Comparison of ENCODE assay signal across 6 cellular contexts in genomic region chr22:50269573-50270301, GRCh38. TPM values are rescaled to one million over a fixed set of nuclear protein-coding genes. Genes with fewer than 3 reads are reported as not detected.
DNase-seq lines count a peak whose midpoint lies in the region; ATAC-seq and TF ChIP-seq lines count a peak whose summit lies in the region.

No MANE protein-coding gene starts in this region.

- DNase-seq in SHP77 (lab: John Stamatoyannopoulos, UW), result peak; percentile 52 to 64
- no peak for DNase-seq in SHP77 treated with DMSO at 0.1 percent for 48 hours (lab: John Stamatoyannopoulos, UW)
- peak; percentile 28 for DNase-seq in activated T-cell treated with anti-CD3 and anti-CD28 coated beads for 1 hour (ENCODE audit: low read depth)
- DNase-seq in upper lobe of right lung, result no peak

- H3K27ac ChIP-seq in upper lobe of right lung, result peak overlapping the region; percentile 13

- peaks cover 43% of the 10 kb centered on the region for H3K4me1 ChIP-seq in upper lobe of right lung

- intact Hi-C loops in upper lobe of right lung (cut with DNase I), result loop anchor here (10.0 kb wide), 2 partner anchors 55 to 235 kb away; partner anchors contain the start of genes DENND6B, LMF2 and NCAPH2

- TF ChIP-seq CTCF in upper lobe of right lung (IDR thresholded peaks at IDR 0.05), result no peak

- no peaks in the 10 kb centered on the region for H3K36me3 ChIP-seq in upper lobe of right lung

- H3K4me3 ChIP-seq in iPS-18c (ENCODE audit: insufficient read depth, low read depth, low read length) (peak overlapping the region; percentile 34; the same call in 1 of the 2 replicates), upper lobe of right lung (peak overlapping the region; percentile 56)

- no peaks in the 10 kb centered on the region for H3K9me3 ChIP-seq in iPS-18c (ENCODE audit: control insufficient read depth, insufficient read depth, low read length)
- H3K9me3 ChIP-seq in upper lobe of right lung, result no peaks in the 10 kb centered on the region

- ATAC-seq in upper lobe of right lung (peak; percentile 11), GM19463 (IDR thresholded peaks at IDR 0.05; ENCODE audit: unreplicated experiment) (no peak)

- H3K27me3 ChIP-seq in upper lobe of right lung, result no peaks in the 10 kb centered on the region

RNA-seq across cellular contexts. Expression of gene MAPK11, which starts 0.4 kb away (rescaled TPM):
- 26.1 TPM for total RNA-seq in upper lobe of right lung

RNA-seq across cellular contexts. Expression of gene MAPK12, which starts 8.3 kb away (rescaled TPM):
- total RNA-seq in upper lobe of right lung, result 22.2 TPM

RNA-seq across cellular contexts. Expression of gene HDAC10, which starts 18.7 kb away (rescaled TPM):
- 48.9 TPM for total RNA-seq in upper lobe of right lung

RNA-seq across cellular contexts. Expression of gene TUBGCP6, which starts 24.9 kb away (rescaled TPM):
- 51.3 TPM for total RNA-seq in upper lobe of right lung

RNA-seq across cellular contexts. Expression of gene PLXNB2, which starts 37.7 kb away (rescaled TPM):
- total RNA-seq in upper lobe of right lung, result 308 TPM

Comparison
In these comparisons a context has a peak if more than half of its experiments do, and no peak if none do; other contexts are left out.
1. DNase-seq: peak in SHP77 (2 of 2) and activated T-cell treated with anti-CD3 and anti-CD28 coated beads for 1 hour (single experiment); none in SHP77 treated with DMSO at 0.1 percent for 48 hours (single experiment) and upper lobe of right lung (single experiment).